ENCODE assay signal across 6 cellular contexts in the genomic region with DNA sequence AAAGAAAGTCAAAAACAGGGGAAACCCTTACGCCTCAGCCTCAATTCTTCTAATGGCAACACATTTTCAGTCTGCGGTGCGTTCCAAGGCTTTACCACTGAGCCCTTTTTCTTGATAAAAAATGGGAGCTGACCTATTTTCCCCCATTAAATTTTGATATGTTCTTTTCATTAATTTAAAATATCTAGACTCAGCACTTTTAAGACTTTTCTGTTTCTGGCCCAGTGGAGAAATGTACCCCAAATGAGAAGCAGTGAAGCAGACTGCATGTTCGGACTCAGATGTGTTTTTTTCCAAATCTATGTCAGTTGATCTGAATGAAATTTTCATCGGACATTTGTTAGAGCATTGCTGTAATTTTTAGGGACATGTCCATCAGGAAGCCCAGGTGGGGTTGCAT.
"Had no signal": no experiment of that assay in that cellular context is flagged by ENCODE, and none has a peak within 500 bp of the region (broad histone marks: within the 10 kb centered on the region; RNA-seq: fewer than 3 reads in every experiment).

No MANE protein-coding gene starts in this region.

- FAIRE-seq: HTR-8/SVneo, K562 had no signal

- H3K4me2 ChIP-seq: KMS-11 had no signal

- H3K27ac ChIP-seq: HL-60, KMS-11 had no signal

- DNase-seq: KBM-7, KG1 had no signal

- H3K9ac ChIP-seq: KMS-11 had no signal

- ATAC-seq: K562 had no signal

- H3K4me3 ChIP-seq: K562 had no signal
